8 cellular contexts compared by ENCODE assay signal in genomic region chr19:17305211-17305516, GRCh38. TPM values are rescaled to one million over a fixed set of nuclear protein-coding genes. Genes with fewer than 3 reads are reported as not detected.
A peak's percentile ranks its signal among the peaks of the same experiment; 100 is the strongest.
DNase-seq lines count a peak whose midpoint lies in the region; ATAC-seq and TF ChIP-seq lines count a peak whose summit lies in the region.

No MANE protein-coding gene starts in this region.

- H3K4me2 ChIP-seq in parathyroid adenoma (ENCODE audit: low read length), result peak overlapping the region; percentile 58

- CTCF ChIA-PET in Calu3 (lab: Charles Lee) (interaction anchor here (0.5 to 1.1 kb wide), 8 partner anchors 12 to 611 kb away, joined by 3 to 18 read pairs (median 5); partner anchors contain the start of gene ANO8), Panc1 (lab: Charles Lee) (interaction anchor here (0.6 to 1.0 kb wide), 4 partner anchors 12 to 644 kb away, joined by 3 to 8 read pairs (median 5); no protein-coding TSS in a partner anchor)

- peaks cover 2% of the 10 kb centered on the region; the same call in 1 of the 2 replicates for H3K36me3 ChIP-seq in Panc1 (ENCODE audit: control insufficient read depth, insufficient read depth, low read length)
- no peaks in the 10 kb centered on the region for H3K36me3 ChIP-seq in parathyroid adenoma (ENCODE audit: control insufficient read depth, insufficient read depth, low read length)

- H3K27ac Mint-ChIP-seq in Calu3 (ENCODE audit: unreplicated experiment), result no peak overlapping the region

- DNase-seq in Calu3, result no peak
- no peak for DNase-seq in Panc1 (ENCODE audit: low read depth, low spot score)
- DNase-seq in epithelial cell of prostate (ENCODE audit: low read depth, low spot score), result no peak
- DNase-seq in GM19238 (ENCODE audit: insufficient read length, low spot score), result no peak
- no peak for DNase-seq in mesenteric fat pad (ENCODE audit: low spot score)
- DNase-seq in iPS-NIHi7 (ENCODE audit: extremely low spot score), result no peak

- ATAC-seq in Panc1 (no peak), GM19467 (IDR thresholded peaks at IDR 0.05; ENCODE audit: unreplicated experiment) (no peak)

- H2AFZ ChIP-seq in parathyroid adenoma, result no peak overlapping the region

- H3K27me3 Mint-ChIP-seq in Calu3 (ENCODE audit: unreplicated experiment), result no peaks in the 10 kb centered on the region

- POLR2A ChIA-PET in Panc1 (lab: Charles Lee), result interaction anchor here (0.8 to 1.1 kb wide), 2 partner anchors 12 to 13 kb away, joined by 3 to 4 read pairs; no protein-coding TSS in a partner anchor

- H3K4me3 ChIP-seq in Panc1 (ENCODE audit: low read depth in 2 of 2, low read length in 2 of 2) (peak overlapping the region; percentile 7 to 30; a peak in 3 of 4 replicates), parathyroid adenoma (ENCODE audit: low read depth, low read length) (peak overlapping the region; percentile 89)

- no peaks in the 10 kb centered on the region for H3K9me3 Mint-ChIP-seq in Calu3 (ENCODE audit: low read depth, unreplicated experiment)

- H3K4me1 ChIP-seq in Panc1 (ENCODE audit: control insufficient read depth, insufficient read depth, low read length) (peaks cover 29% of the 10 kb centered on the region), parathyroid adenoma (peaks cover 20% of the 10 kb centered on the region)

- intact Hi-C loops in Calu3 (cut with micrococcal nuclease; ENCODE audit: unreplicated experiment), result no loop called here
- intact Hi-C loops in Panc1 (cut with micrococcal nuclease; ENCODE audit: unreplicated experiment), result loop anchor here (10.0 kb wide), 1 partner anchor 1090 kb away; the partner anchor contains the start of gene LRRC25

- H3K9me3 ChIP-seq in Panc1 (ENCODE audit: control insufficient read depth, insufficient read depth, low read depth, low read length) (no peaks in the 10 kb centered on the region), parathyroid adenoma (ENCODE audit: control insufficient read depth, low read length) (no peaks in the 10 kb centered on the region)

- BruUV-seq in Calu3 (replicated peaks; lab: Mats Ljungman, UMichigan), result no TSS peak
- no TSS peak for BruUV-seq in Panc1 (replicated peaks; lab: Mats Ljungman, UMichigan)

- H3K27me3 ChIP-seq in Panc1 (ENCODE audit: control insufficient read depth, insufficient read depth, low read length) (no peaks in the 10 kb centered on the region), parathyroid adenoma (ENCODE audit: control insufficient read depth, insufficient read depth, low read length) (no peaks in the 10 kb centered on the region)

- peaks cover 42% of the 10 kb centered on the region for H3K36me3 Mint-ChIP-seq in Calu3 (ENCODE audit: insufficient read depth, unreplicated experiment)

- H3K27ac ChIP-seq in Panc1 (ENCODE audit: low read length) (peak overlapping the region; percentile 89), epithelial cell of prostate (peak overlapping the region; percentile 81), parathyroid adenoma (peak overlapping the region; percentile 90)

- peaks cover 15% of the 10 kb centered on the region for H3K79me2 ChIP-seq in parathyroid adenoma

- TF ChIP-seq CTCF in Calu3 (IDR thresholded peaks at IDR 0.05; ENCODE audit: unreplicated experiment) (no peak), Panc1 (IDR thresholded peaks at IDR 0.05) (no peak), parathyroid adenoma (IDR thresholded peaks at IDR 0.05) (no peak)

- H3K9ac ChIP-seq in parathyroid adenoma, result no peak overlapping the region

- peak overlapping the region; percentile 72 for H3K4me3 Mint-ChIP-seq in Calu3 (ENCODE audit: low read depth, unreplicated experiment)

- in situ Hi-C loops in Panc1 (cut with HindIII; ENCODE audit: low pct_unique_long_range_greater_than_20kb, low sequenced_read_pairs), result no loop called here

- H3K4me1 Mint-ChIP-seq in Calu3 (ENCODE audit: low read depth, unreplicated experiment), result peaks cover 17% of the 10 kb centered on the region

RNA-seq across cellular contexts. Expression of gene MRPL34, which starts 0.5 kb away (rescaled TPM):
- 37.9 and 38.4 TPM in 2 replicates for total RNA-seq in Calu3 (2022)
- 87.7 TPM for total RNA-seq in Panc1 (2021; ENCODE audit: unreplicated experiment)
- polyA plus RNA-seq in Panc1 (2012; ENCODE audit: insufficient read length), result 94.2 TPM
- total RNA-seq in mesenteric fat pad, result 99.2 TPM

RNA-seq across cellular contexts. Expression of gene ABHD8, which starts 1.9 kb away (rescaled TPM):
- total RNA-seq in Calu3 (2022), result 6.0 and 6.2 TPM in 2 replicates
- 19.6 TPM for total RNA-seq in Panc1 (2021; ENCODE audit: unreplicated experiment)
- polyA plus RNA-seq in Panc1 (2012; ENCODE audit: insufficient read length), result 30.1 TPM
- total RNA-seq in mesenteric fat pad, result 12.9 TPM

RNA-seq across cellular contexts. Expression of gene DDA1, which starts 4.2 kb away (rescaled TPM):
- 50.8 and 54.9 TPM in 2 replicates for total RNA-seq in Calu3 (2022)
- 56.0 TPM for total RNA-seq in Panc1 (2021; ENCODE audit: unreplicated experiment)
- polyA plus RNA-seq in Panc1 (2012; ENCODE audit: insufficient read length), result 84.8 TPM
- total RNA-seq in mesenteric fat pad, result 45.6 TPM

RNA-seq across cellular contexts. Expression of gene ANKLE1, which starts 23.5 kb away (rescaled TPM):
- 0.32 and 0.66 TPM in 2 replicates for total RNA-seq in Calu3 (2022)
- 1.1 TPM for total RNA-seq in Panc1 (2021; ENCODE audit: unreplicated experiment)
- 1.4 TPM for polyA plus RNA-seq in Panc1 (2012; ENCODE audit: insufficient read length)
- 0.55 TPM for total RNA-seq in mesenteric fat pad

RNA-seq across cellular contexts. Expression of gene ANO8, which starts 29.5 kb away (rescaled TPM):
- total RNA-seq in Calu3 (2022) (9.6 and 10.5 TPM in 2 replicates), Panc1 (2021; ENCODE audit: unreplicated experiment) (13.5 TPM), mesenteric fat pad (16.2 TPM)
- polyA plus RNA-seq in Panc1 (2012; ENCODE audit: insufficient read length), result 15.2 TPM
